2 cellular contexts compared by ENCODE assay signal in genomic region chr14:61694039-61694438, GRCh38.
TF ChIP-seq lines count a peak whose summit lies in the region.

No MANE protein-coding gene starts in this region.

TF ChIP-seq in HepG2, 621 proteins besides CTCF, POLR2A, EP300 and RAD21 (continued from another document):
- TF ChIP-seq, protein P1, sequence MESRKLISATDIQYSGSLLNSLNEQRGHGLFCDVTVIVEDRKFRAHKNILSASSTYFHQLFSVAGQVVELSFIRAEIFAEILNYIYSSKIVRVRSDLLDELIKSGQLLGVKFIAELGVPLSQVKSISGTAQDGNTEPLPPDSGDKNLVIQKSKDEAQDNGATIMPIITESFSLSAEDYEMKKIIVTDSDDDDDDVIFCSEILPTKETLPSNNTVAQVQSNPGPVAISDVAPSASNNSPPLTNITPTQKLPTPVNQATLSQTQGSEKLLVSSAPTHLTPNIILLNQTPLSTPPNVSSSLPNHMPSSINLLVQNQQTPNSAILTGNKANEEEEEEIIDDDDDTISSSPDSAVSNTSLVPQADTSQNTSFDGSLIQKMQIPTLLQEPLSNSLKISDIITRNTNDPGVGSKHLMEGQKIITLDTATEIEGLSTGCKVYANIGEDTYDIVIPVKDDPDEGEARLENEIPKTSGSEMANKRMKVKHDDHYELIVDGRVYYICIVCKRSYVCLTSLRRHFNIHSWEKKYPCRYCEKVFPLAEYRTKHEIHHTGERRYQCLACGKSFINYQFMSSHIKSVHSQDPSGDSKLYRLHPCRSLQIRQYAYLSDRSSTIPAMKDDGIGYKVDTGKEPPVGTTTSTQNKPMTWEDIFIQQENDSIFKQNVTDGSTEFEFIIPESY (CRISPR knock-in tag; IDR thresholded peaks at IDR 0.05) = peak; percentile 75
- TF ChIP-seq SOX5 (CRISPR knock-in tag; IDR thresholded peaks at IDR 0.05; ENCODE audit: borderline replicate concordance) (no peak), ZNF737 (CRISPR knock-in tag; IDR thresholded peaks at IDR 0.05; ENCODE audit: borderline replicate concordance) (no peak), AGO2 (optimal IDR thresholded peaks at IDR 0.05; ENCODE audit: low read depth, low read length) (no peak)

TF ChIP-seq in WTC11, 78 proteins besides CTCF, POLR2A, EP300 and RAD21:
- TF ChIP-seq E2F1 (CRISPR knock-in tag; IDR thresholded peaks at IDR 0.05) = no peak
- TF ChIP-seq MAX (CRISPR knock-in tag; IDR thresholded peaks at IDR 0.05) = no peak
- TF ChIP-seq CREM (CRISPR knock-in tag; IDR thresholded peaks at IDR 0.05) = no peak
- no peak for TF ChIP-seq ESRRA (CRISPR knock-in tag; IDR thresholded peaks at IDR 0.05; ENCODE audit: borderline replicate concordance)
- TF ChIP-seq GABPB1 (CRISPR knock-in tag; IDR thresholded peaks at IDR 0.05) = no peak
